In the genomic region with DNA sequence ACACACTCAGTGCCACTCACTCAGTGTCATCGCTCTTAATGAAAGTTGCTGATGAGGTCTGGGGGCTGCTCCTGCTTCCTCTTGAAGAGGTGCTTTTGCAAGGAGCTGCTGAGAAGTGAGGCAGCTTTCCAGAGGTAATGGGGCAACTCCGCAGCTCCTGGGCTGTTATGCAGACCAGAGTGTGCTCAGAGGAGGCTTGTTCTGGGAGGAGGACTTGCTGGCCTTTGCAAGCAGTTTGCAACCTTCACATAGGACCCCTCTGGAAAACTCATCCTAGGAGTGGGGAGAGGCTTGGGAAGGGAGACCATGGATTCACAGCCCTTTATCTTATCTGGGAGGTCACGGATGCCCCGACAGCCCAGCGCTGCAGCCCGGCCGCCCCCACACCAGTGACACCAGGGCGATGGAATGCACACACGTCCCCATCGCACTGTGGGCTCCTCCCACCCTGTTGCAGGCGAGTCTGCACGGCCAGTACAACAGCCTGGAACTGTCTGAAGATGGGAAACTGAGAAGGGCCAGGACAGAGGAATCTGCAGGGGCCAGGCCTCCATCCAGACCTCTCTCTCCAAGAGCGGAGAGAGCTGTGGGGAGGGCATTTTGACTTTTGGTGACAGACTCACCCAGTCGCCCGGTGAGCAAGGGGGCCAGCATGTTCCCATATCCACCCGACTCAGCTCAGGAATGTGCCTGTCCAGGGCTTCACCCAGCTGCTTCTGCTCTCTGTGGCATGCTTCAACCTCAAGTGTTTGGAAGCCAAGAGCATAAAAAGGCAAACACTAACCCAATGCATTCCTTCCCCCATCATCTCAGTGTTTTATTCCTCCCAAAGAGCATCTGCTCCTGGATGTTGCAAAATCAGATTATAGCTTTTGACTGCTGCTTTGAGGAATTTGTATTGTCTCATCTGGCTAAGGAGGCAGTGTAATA, we compare ENCODE assay signal across 10 cellular contexts.
DNase-seq lines count a peak whose midpoint lies in the region; ATAC-seq, FAIRE-seq and TF ChIP-seq lines count a peak whose summit lies in the region.
"Had no signal": no experiment of that assay in that cellular context is flagged by ENCODE, and none has a peak within 500 bp of the region (broad histone marks: within the 10 kb centered on the region; RNA-seq: fewer than 3 reads in every experiment).

No MANE protein-coding gene starts in this region.

- H3K36me3 ChIP-seq in HEK293 (ENCODE audit: control insufficient read depth in 2 of 2, insufficient read depth in 1 of 2, low read length in 2 of 2) (no peaks in the 10 kb centered on the region), kidney (ENCODE audit: control insufficient read depth in 1 of 2, insufficient read depth in 2 of 2, low read length in 2 of 2) (no peaks in the 10 kb centered on the region), suprapubic skin (no peaks in the 10 kb centered on the region)

- peak; percentile 51 for DNase-seq in MCF 10A (ENCODE audit: unreplicated experiment)
- DNase-seq in kidney, result peak; percentile 86
- no peak for DNase-seq in suprapubic skin (ENCODE audit: low spot score in 2 of 2)
- no peak for DNase-seq in NCI-H526 treated with DMSO at 0.1 percent for 48 hours (lab: John Stamatoyannopoulos, UW)
- DNase-seq in NCI-H2196 treated with DMSO at 0.1 percent for 48 hours (lab: John Stamatoyannopoulos, UW; ENCODE audit: unreplicated experiment), result no peak
- no peak for DNase-seq in activated T-cell treated with anti-CD3 and anti-CD28 coated beads, Interleukin-2, amount 50 U/mL, for 4 hours
- no peak for DNase-seq in SW 1271 (lab: John Stamatoyannopoulos, UW)
- DNase-seq: activated CD8-positive, alpha-beta memory T cell treated with anti-CD3 and anti-CD28 coated beads, Interleukin-2, amount 50 U/mL, for 4 hours had no signal

- H3K4me3 Mint-ChIP-seq in MCF 10A (ENCODE audit: unreplicated experiment), result no peak overlapping the region
- H3K4me3 Mint-ChIP-seq in activated T-cell treated with anti-CD3 and anti-CD28 coated beads, Interleukin-2, amount 50 U/mL, for 4 hours, result no peak overlapping the region

- no peak overlapping the region for H3K27ac ChIP-seq in HEK293 (ENCODE audit: extremely low read depth, low read depth, low read length)
- H3K27ac ChIP-seq in kidney (ENCODE audit: low read depth in 2 of 2, low read length in 2 of 2), result no peak overlapping the region
- H3K27ac ChIP-seq in suprapubic skin, result peak overlapping the region; percentile 15
- H3K27ac ChIP-seq: parathyroid adenoma had no signal

- TF ChIP-seq POLR2A in suprapubic skin (IDR thresholded peaks at IDR 0.05), result no peak

- intact Hi-C loops in MCF 10A (cut with micrococcal nuclease), result no loop called here
- intact Hi-C loops in kidney (cut with DNase I), result no loop called here

- H3K27me3 ChIP-seq in suprapubic skin, result peaks cover 5% of the 10 kb centered on the region

- no peaks in the 10 kb centered on the region for H3K9me3 Mint-ChIP-seq in MCF 10A (ENCODE audit: unreplicated experiment)
- H3K9me3 Mint-ChIP-seq in activated T-cell treated with anti-CD3 and anti-CD28 coated beads, Interleukin-2, amount 50 U/mL, for 4 hours, result no peaks in the 10 kb centered on the region

- POLR2A ChIA-PET in HEK293 (lab: Yijun Ruan, JAX) (no interaction called here), MCF 10A (lab: Yijun Ruan, JAX) (no interaction called here)

- H3K4me1 ChIP-seq in HEK293 (ENCODE audit: control insufficient read depth, insufficient read depth, low read length) (no peaks in the 10 kb centered on the region), kidney (ENCODE audit: control insufficient read depth in 1 of 2, insufficient read depth in 1 of 2, low read depth in 1 of 2, low read length in 2 of 2) (peaks cover 0 to 6% of the 10 kb centered on the region in 2 donors), suprapubic skin (peaks cover 28% of the 10 kb centered on the region)
- H3K4me1 ChIP-seq: parathyroid adenoma had no signal

- TF ChIP-seq EP300 in suprapubic skin (IDR thresholded peaks at IDR 0.05), result no peak

- H3K9ac ChIP-seq in kidney (ENCODE audit: low read length in 2 of 2), result no peak overlapping the region
- H3K9ac ChIP-seq: parathyroid adenoma had no signal

- no peak for FAIRE-seq in kidney (lab: Jason Lieb, UNC)

- 52% methylated on average over 10 of the region's 16 CpGs for WGBS in suprapubic skin

- TF ChIP-seq CTCF in HEK293 (tag by site-specific recombination; IDR thresholded peaks at IDR 0.05) (no peak), MCF 10A (IDR thresholded peaks at IDR 0.05; ENCODE audit: unreplicated experiment) (no peak), kidney (IDR thresholded peaks at IDR 0.05; ENCODE audit: borderline replicate concordance, extremely low read depth, insufficient read depth) (no peak), suprapubic skin (IDR thresholded peaks at IDR 0.05) (no peak)

- no peaks in the 10 kb centered on the region for H3K36me3 Mint-ChIP-seq in MCF 10A (ENCODE audit: insufficient read depth, unreplicated experiment)
- H3K36me3 Mint-ChIP-seq in activated T-cell treated with anti-CD3 and anti-CD28 coated beads, Interleukin-2, amount 50 U/mL, for 4 hours (ENCODE audit: insufficient read depth), result no peaks in the 10 kb centered on the region

- no peak overlapping the region for H3K27ac Mint-ChIP-seq in MCF 10A (ENCODE audit: low read depth, unreplicated experiment)

- H3K4me3 ChIP-seq in HEK293 (ENCODE audit: low read depth, low read length) (no peak overlapping the region), kidney (ENCODE audit: low read length in 2 of 2) (no peak overlapping the region), suprapubic skin (no peak overlapping the region)

- H3K9me3 ChIP-seq in HEK293 (ENCODE audit: control insufficient read depth, insufficient read depth, low read depth, low read length) (no peaks in the 10 kb centered on the region), kidney (ENCODE audit: control insufficient read depth in 1 of 2, low read length in 2 of 2) (peaks cover 0 to 10% of the 10 kb centered on the region in 2 donors), suprapubic skin (no peaks in the 10 kb centered on the region)

- CTCF ChIA-PET in HEK293 (lab: Yijun Ruan, JAX) (interaction anchor here (1.0 kb wide), 1 partner anchor 17 kb away, joined by 3 read pairs; no protein-coding TSS in a partner anchor), MCF 10A (lab: Yijun Ruan, JAX) (no interaction called here)

- ATAC-seq in activated T-cell treated with anti-CD3 and anti-CD28 coated beads, Interleukin-2, amount 50 U/mL, for 4 hours, result no peak

- H3K27me3 Mint-ChIP-seq in MCF 10A (ENCODE audit: insufficient read depth, unreplicated experiment), result no peaks in the 10 kb centered on the region
- H3K27me3 Mint-ChIP-seq in activated T-cell treated with anti-CD3 and anti-CD28 coated beads, Interleukin-2, amount 50 U/mL, for 4 hours (ENCODE audit: low read depth), result peaks cover 7% of the 10 kb centered on the region

- BruUV-seq in MCF 10A (replicated peaks; lab: Mats Ljungman, UMichigan), result no TSS peak

- peaks cover 36% of the 10 kb centered on the region for H3K4me1 Mint-ChIP-seq in MCF 10A (ENCODE audit: insufficient read depth, unreplicated experiment)
- no peaks in the 10 kb centered on the region for H3K4me1 Mint-ChIP-seq in activated T-cell treated with anti-CD3 and anti-CD28 coated beads, Interleukin-2, amount 50 U/mL, for 4 hours (ENCODE audit: low read depth)

TF ChIP-seq in HEK293, 187 proteins besides CTCF, POLR2A, EP300 and RAD21:
- TF ChIP-seq EGR2 (tag by site-specific recombination; IDR thresholded peaks at IDR 0.05; ENCODE audit: low read depth), result peak; percentile 59
- TF ChIP-seq ZFHX2 (tag by site-specific recombination; conservative IDR thresholded peaks at IDR 0.05), result peak; percentile 56
- TF ChIP-seq TSHZ1 (tag by site-specific recombination; IDR thresholded peaks at IDR 0.05; ENCODE audit: borderline replicate concordance), result no peak
- TF ChIP-seq ZNF169 (tag by site-specific recombination; IDR thresholded peaks at IDR 0.05), result no peak
- no peak for TF ChIP-seq PBX3 (CRISPR knock-in tag; IDR thresholded peaks at IDR 0.05)
- no peak for TF ChIP-seq ZNF623 (tag by site-specific recombination; IDR thresholded peaks at IDR 0.05)

Comparison
In these comparisons a context has a peak if more than half of its experiments do, and no peak if none do; other contexts are left out.
1. DNase-seq: peak in MCF 10A (single experiment) and kidney (single experiment); none in suprapubic skin (0 of 2), NCI-H526 treated with DMSO at 0.1 percent for 48 hours (single experiment), NCI-H2196 treated with DMSO at 0.1 percent for 48 hours (single experiment), activated T-cell treated with anti-CD3 and anti-CD28 coated beads, Interleukin-2, amount 50 U/mL, for 4 hours (single experiment) and SW 1271 (0 of 2).